ENCODE assay signal across 21 cellular contexts in genomic region chr18:60452424-60452823, GRCh38.
DNase-seq lines count a peak whose midpoint lies in the region; ATAC-seq, FAIRE-seq and TF ChIP-seq lines count a peak whose summit lies in the region.
"Had no signal": no experiment of that assay in that cellular context is flagged by ENCODE, and none has a peak within 500 bp of the region (broad histone marks: within the 10 kb centered on the region; RNA-seq: fewer than 3 reads in every experiment).

No MANE protein-coding gene starts in this region.

- no peaks in the 10 kb centered on the region for H3K4me1 ChIP-seq in foreskin keratinocyte

- H3K4me3 Mint-ChIP-seq in stimulated activated memory B cell treated with anti-CD40 and anti-IgM and Interleukin-4, amounts not matched to agents 10 μg/mL and 1 μg/mL and 100 μg/mL, for 72 hours: no peak overlapping the region
- H3K4me3 Mint-ChIP-seq: activated T-helper 17 cell treated with anti-CD3 and anti-CD28 coated beads, Interleukin-2, amount 50 U/mL, for 72 hours; B cell had no signal

- ATAC-seq in foreskin keratinocyte (peak; percentile 66), GM21825 (IDR thresholded peaks at IDR 0.05; ENCODE audit: unreplicated experiment) (no peak)
- no peak for ATAC-seq in stimulated activated memory B cell treated with anti-CD40 and anti-IgM and Interleukin-4, amounts not matched to agents 10 μg/mL and 1 μg/mL and 100 μg/mL, for 72 hours
- ATAC-seq: activated T-helper 17 cell treated with anti-CD3 and anti-CD28 coated beads, Interleukin-2, amount 50 U/mL, for 72 hours; right cardiac atrium had no signal

- no peaks in the 10 kb centered on the region for H3K36me3 Mint-ChIP-seq in stimulated activated memory B cell treated with anti-CD40 and anti-IgM and Interleukin-4, amounts not matched to agents 10 μg/mL and 1 μg/mL and 100 μg/mL, for 72 hours

- POLR2A ChIA-PET in GM10248 (lab: Yijun Ruan, JAX): no interaction called here

- H3K4me1 Mint-ChIP-seq in stimulated activated memory B cell treated with anti-CD40 and anti-IgM and Interleukin-4, amounts not matched to agents 10 μg/mL and 1 μg/mL and 100 μg/mL, for 72 hours: no peaks in the 10 kb centered on the region
- H3K4me1 Mint-ChIP-seq: activated T-helper 17 cell treated with anti-CD3 and anti-CD28 coated beads, Interleukin-2, amount 50 U/mL, for 72 hours; B cell had no signal

- H3K9me3 Mint-ChIP-seq in stimulated activated memory B cell treated with anti-CD40 and anti-IgM and Interleukin-4, amounts not matched to agents 10 μg/mL and 1 μg/mL and 100 μg/mL, for 72 hours: peaks cover 6% of the 10 kb centered on the region

- peaks cover 9% of the 10 kb centered on the region for H3K27me3 Mint-ChIP-seq in stimulated activated memory B cell treated with anti-CD40 and anti-IgM and Interleukin-4, amounts not matched to agents 10 μg/mL and 1 μg/mL and 100 μg/mL, for 72 hours
- H3K27me3 Mint-ChIP-seq: activated T-helper 17 cell treated with anti-CD3 and anti-CD28 coated beads, Interleukin-2, amount 50 U/mL, for 72 hours; B cell had no signal

- peaks cover 2% of the 10 kb centered on the region for H3K27me3 ChIP-seq in foreskin keratinocyte
- H3K27me3 ChIP-seq: neutrophil had no signal

- H3K27ac Mint-ChIP-seq in stimulated activated memory B cell treated with anti-CD40 and anti-IgM and Interleukin-4, amounts not matched to agents 10 μg/mL and 1 μg/mL and 100 μg/mL, for 72 hours: no peak overlapping the region
- H3K27ac Mint-ChIP-seq: activated T-helper 17 cell treated with anti-CD3 and anti-CD28 coated beads, Interleukin-2, amount 50 U/mL, for 72 hours; B cell had no signal

- no peak for TF ChIP-seq CTCF in AG09309 (IDR thresholded peaks at IDR 0.05; ENCODE audit: control insufficient read depth, insufficient read depth, low read depth, low read length, missing control alignments)
- no peak for TF ChIP-seq CTCF in foreskin keratinocyte (conservative IDR thresholded peaks at IDR 0.05)
- no peak for TF ChIP-seq CTCF in GM10248 (IDR thresholded peaks at IDR 0.05; ENCODE audit: control extremely low read depth, extremely low read depth, low read depth, missing control alignments)

- CTCF ChIA-PET in GM10248 (lab: Yijun Ruan, JAX): no interaction called here

- H3K4me3 ChIP-seq in AG09309 (ENCODE audit: control insufficient read depth, low read depth, low read length): no peak overlapping the region

- no peak overlapping the region for H3K27ac ChIP-seq in foreskin keratinocyte
- H3K27ac ChIP-seq: neutrophil had no signal

- no peak for FAIRE-seq in HTR-8/SVneo (lab: Jason Lieb, UNC)
- FAIRE-seq: keratinocyte had no signal

- peak; percentile 18 for DNase-seq in AG09309 (ENCODE audit: low read depth)
- peak; percentile 21 for DNase-seq in HTR-8/SVneo (ENCODE audit: insufficient read length, low spot score)
- DNase-seq in amniotic stem cell (lab: John Stamatoyannopoulos, UW): peak; percentile 20
- peak; percentile 11 to 42 for DNase-seq in foreskin keratinocyte
- no peak for DNase-seq in activated naive CD4-positive, alpha-beta T cell treated with anti-CD3 and anti-CD28 coated beads, Interleukin-2, amount 50 U/mL, for 16 hours
- no peak for DNase-seq in GM10248 (ENCODE audit: extremely low spot score)
- DNase-seq: activated CD4-positive, CD25-positive, alpha-beta regulatory T cell; cortex of kidney; DMS 273 treated with DMSO at 0.1 percent for 48 hours; H7; midbrain; NCI-H2029 treated with DMSO at 0.1 percent for 48 hours; right cardiac atrium; stimulated activated CD4-positive, alpha-beta T cell treated with anti-CD3 and anti-CD28 coated beads, Interleukin-2, amount 100 ng/mL, for 24 hours; T-helper 2 cell had no signal

Comparison
In these comparisons a context has a peak if more than half of its experiments do, and no peak if none do; other contexts are left out.
1. DNase-seq: peak in AG09309 (single experiment), HTR-8/SVneo (single experiment), amniotic stem cell (single experiment) and foreskin keratinocyte (2 of 2); none in activated naive CD4-positive, alpha-beta T cell treated with anti-CD3 and anti-CD28 coated beads, Interleukin-2, amount 50 U/mL, for 16 hours (single experiment) and GM10248 (single experiment).